ENCODE assay signal across 12 cellular contexts in the genomic region with DNA sequence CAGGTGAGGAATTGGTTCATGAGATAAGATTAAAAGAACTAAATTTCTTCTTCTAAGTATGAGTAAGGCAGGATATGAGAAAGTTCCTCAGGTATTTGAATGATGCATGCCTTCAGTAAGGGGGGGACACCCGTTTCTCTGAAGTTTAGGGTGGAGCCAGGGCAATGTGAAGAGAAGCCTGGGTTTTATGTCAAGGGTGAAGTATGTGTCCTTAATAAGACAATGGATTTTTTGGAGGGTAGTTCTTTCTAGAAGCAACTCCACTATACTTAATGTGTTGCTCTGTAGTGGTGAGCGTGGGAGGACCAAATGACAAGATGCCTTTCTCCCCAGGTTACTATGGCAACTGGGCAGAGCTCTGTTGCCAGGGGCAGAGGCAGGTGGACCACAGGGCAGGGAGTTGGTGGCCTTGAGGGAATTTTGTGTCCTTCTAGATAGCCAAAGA. TPM values are rescaled to one million over a fixed set of nuclear protein-coding genes. Genes with fewer than 3 reads are reported as not detected.
DNase-seq lines count a peak whose midpoint lies in the region; FAIRE-seq and TF ChIP-seq lines count a peak whose summit lies in the region.
"Had no signal": no experiment of that assay in that cellular context is flagged by ENCODE, and none has a peak within 500 bp of the region (broad histone marks: within the 10 kb centered on the region; RNA-seq: fewer than 3 reads in every experiment).

No MANE protein-coding gene starts in this region.

- H2BK5ac ChIP-seq in mesenchymal stem cell (ENCODE audit: low read depth, low read length, poor library complexity, severe bottlenecking) = peak overlapping the region; percentile 88

- H3K27ac ChIP-seq in brain microvascular endothelial cell (peak overlapping the region; percentile 93), mesenchymal stem cell (ENCODE audit: low read length, poor library complexity, severe bottlenecking) (peak overlapping the region; percentile 98)

- no peaks in the 10 kb centered on the region for H3K36me3 Mint-ChIP-seq in CD14-positive monocyte

- no peak overlapping the region for H3K9ac ChIP-seq in mesenchymal stem cell (ENCODE audit: low read length)

- TF ChIP-seq CTCF in brain microvascular endothelial cell (IDR thresholded peaks at IDR 0.05; ENCODE audit: low read depth, low read length, missing control alignments) (no peak), CD14-positive monocyte (IDR thresholded peaks at IDR 0.05) (no peak)

- no peak overlapping the region for H3K4me3 Mint-ChIP-seq in CD14-positive monocyte
- H3K4me3 Mint-ChIP-seq: memory B cell had no signal

- peak; percentile 94 for DNase-seq in EL
- DNase-seq in HTR-8/SVneo (ENCODE audit: insufficient read length, low spot score) = peak; percentile 64
- DNase-seq in brain microvascular endothelial cell = peak; percentile 82
- DNase-seq in mesenchymal stem cell = peak; percentile 65
- no peak for DNase-seq in UCSD-AML1 (lab: John Stamatoyannopoulos, UW; ENCODE audit: unreplicated experiment)
- no peak for DNase-seq in SIG-M5 (lab: John Stamatoyannopoulos, UW)
- no peak for DNase-seq in CD14-positive monocyte (ENCODE audit: low spot score)
- DNase-seq: activated effector memory CD4-positive, alpha-beta T cell treated with Interleukin-2 at 50 U/mL for 16 hours; NCI-H2081 had no signal

- FAIRE-seq in HTR-8/SVneo (lab: Jason Lieb, UNC) = no peak
- FAIRE-seq: endometrium had no signal

- intact Hi-C loops in CD14-positive monocyte (cut with micrococcal nuclease) = no loop called here

- H3K27ac Mint-ChIP-seq in CD14-positive monocyte = peak overlapping the region in 3 of 7 donors; percentile 23 to 43 (median 36)
- H3K27ac Mint-ChIP-seq: memory B cell had no signal

- H3K4ac ChIP-seq in mesenchymal stem cell (ENCODE audit: low read depth in 1 of 2, low read length in 2 of 2) = no peak overlapping the region

- H3K9me3 ChIP-seq in mesenchymal stem cell (ENCODE audit: control insufficient read depth, low read length) = peaks cover 19% of the 10 kb centered on the region
- H3K9me3 ChIP-seq: thoracic aorta had no signal

- H3K4me2 ChIP-seq in mesenchymal stem cell (ENCODE audit: low read length, poor library complexity, severe bottlenecking) = no peak overlapping the region

- H3K18ac ChIP-seq in mesenchymal stem cell (ENCODE audit: low read depth in 1 of 2, low read length in 2 of 2) = no peak overlapping the region

- WGBS in mesenchymal stem cell = 27% methylated on average over 2 of the region's 2 CpGs

- H3K36me3 ChIP-seq in brain microvascular endothelial cell (replicated peaks) = peaks cover 15% of the 10 kb centered on the region
- peaks cover 10 to 41% of the 10 kb centered on the region in 2 experiments for H3K36me3 ChIP-seq in mesenchymal stem cell (ENCODE audit: control insufficient read depth in 1 of 2, insufficient read depth in 2 of 2, low read depth in 1 of 2, low read length in 2 of 2)
- H3K36me3 ChIP-seq: thoracic aorta had no signal

- no peak overlapping the region for H4K8ac ChIP-seq in mesenchymal stem cell (ENCODE audit: low read length)

- H3K9me3 Mint-ChIP-seq in CD14-positive monocyte = peaks cover 0 to 4% (median 0%) of the 10 kb centered on the region in 7 donors
- H3K9me3 Mint-ChIP-seq: memory B cell had no signal

- H2BK120ac ChIP-seq in mesenchymal stem cell (ENCODE audit: low read depth, low read length) = no peak overlapping the region

- H2BK12ac ChIP-seq in mesenchymal stem cell (ENCODE audit: low read length in 2 of 2) = no peak overlapping the region

- no peak overlapping the region for H4K91ac ChIP-seq in mesenchymal stem cell (ENCODE audit: low read length)

- H3K27me3 ChIP-seq in brain microvascular endothelial cell (replicated peaks) = no peaks in the 10 kb centered on the region
- no peaks in the 10 kb centered on the region for H3K27me3 ChIP-seq in mesenchymal stem cell (ENCODE audit: control insufficient read depth in 1 of 2, insufficient read depth in 1 of 2, low read length in 2 of 2)

- H2BK15ac ChIP-seq in mesenchymal stem cell (ENCODE audit: low read depth, poor library complexity, severe bottlenecking) = no peak overlapping the region

- H3K4me1 Mint-ChIP-seq in CD14-positive monocyte = peaks cover 17% of the 10 kb centered on the region

- H3K4me1 ChIP-seq in mesenchymal stem cell (ENCODE audit: control insufficient read depth, insufficient read depth, low read depth, low read length) = peaks cover 7% of the 10 kb centered on the region

- in situ Hi-C loops in brain microvascular endothelial cell (cut with HindIII; ENCODE audit: low pct_ligation_motif_present, low sequenced_read_pairs) = no loop called here

- H3K4me3 ChIP-seq in brain microvascular endothelial cell (ENCODE audit: low read depth, low read length) = no peak overlapping the region
- H3K4me3 ChIP-seq in mesenchymal stem cell (ENCODE audit: insufficient read depth in 1 of 2, low read depth in 1 of 2, low read length in 2 of 2) = no peak overlapping the region
- H3K4me3 ChIP-seq: thoracic aorta had no signal

- H3K14ac ChIP-seq in mesenchymal stem cell (ENCODE audit: low read length in 2 of 2) = no peak overlapping the region

- H2AK5ac ChIP-seq in mesenchymal stem cell (ENCODE audit: low read length, severe bottlenecking) = peak overlapping the region; percentile 91

- H3K79me1 ChIP-seq in mesenchymal stem cell (replicated peaks; ENCODE audit: low read length, poor library complexity, severe bottlenecking) = peaks cover 25% of the 10 kb centered on the region

- no peak overlapping the region for H2AFZ ChIP-seq in mesenchymal stem cell (ENCODE audit: low read depth, low read length)

- peaks cover 0 to 2% (median 0%) of the 10 kb centered on the region in 3 donors for H3K27me3 Mint-ChIP-seq in CD14-positive monocyte (ENCODE audit: low read depth in 3 of 3)

- H3K23ac ChIP-seq in mesenchymal stem cell (ENCODE audit: low read length in 2 of 2) = no peak overlapping the region

RNA-seq across cellular contexts. Expression of gene PHLDB2, which starts 44.0 kb away (rescaled TPM):
- polyA plus RNA-seq in mesenchymal stem cell (2013, experiment 1 of 2) = 17.0 TPM
- polyA plus RNA-seq in mesenchymal stem cell (2013, experiment 2 of 2) = 17.5 TPM
- polyA plus RNA-seq in CD14-positive monocyte = under 1 TPM in 1 of 2 donors, not detected in 1; 0.08 TPM

Comparison
In these comparisons a context has a peak if more than half of its experiments do, and no peak if none do; other contexts are left out.
1. DNase-seq: peak in EL (single experiment), HTR-8/SVneo (single experiment), brain microvascular endothelial cell (single experiment) and mesenchymal stem cell (single experiment); none in UCSD-AML1 (single experiment), SIG-M5 (single experiment) and CD14-positive monocyte (single experiment).